Comparison of ENCODE assay signal across 17 cellular contexts in the genomic region with DNA sequence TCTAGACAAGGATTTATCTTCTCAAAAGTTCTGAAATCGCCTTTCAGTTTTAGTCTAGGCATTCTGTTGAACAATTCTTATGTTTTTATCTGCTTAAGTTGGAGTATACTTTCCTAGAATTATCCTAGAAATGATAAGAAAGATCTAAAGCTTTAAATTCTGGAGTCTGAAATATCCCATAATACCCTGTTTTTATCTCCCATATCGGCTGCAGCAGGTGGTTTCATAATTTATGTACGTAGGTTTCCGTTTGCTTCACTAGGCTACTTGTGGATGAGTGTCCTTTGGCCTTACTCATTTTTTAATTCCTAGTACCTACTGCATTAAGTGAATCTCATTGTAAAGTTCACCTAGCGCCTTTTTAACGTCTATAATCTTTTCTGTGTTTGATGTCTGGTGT.
"Had no signal": no experiment of that assay in that cellular context is flagged by ENCODE, and none has a peak within 500 bp of the region (broad histone marks: within the 10 kb centered on the region; RNA-seq: fewer than 3 reads in every experiment).

No MANE protein-coding gene starts in this region.

- H3K27ac Mint-ChIP-seq: activated naive CD8-positive, alpha-beta T cell treated with anti-CD3 and anti-CD28 coated beads, Interleukin-2, amount 10 ng/mL, durations not matched to agents 7 days and 5 days; progenitor cell of endocrine pancreas; type B pancreatic cell; WTC11 had no signal

- H3K27me3 Mint-ChIP-seq: activated naive CD8-positive, alpha-beta T cell treated with anti-CD3 and anti-CD28 coated beads, Interleukin-2, amount 10 ng/mL, durations not matched to agents 7 days and 5 days; brain; effector memory CD8-positive, alpha-beta T cell; progenitor cell of endocrine pancreas; type B pancreatic cell had no signal

- H3K27me3 ChIP-seq: esophagus squamous epithelium, testis had no signal

- H3K4me3 Mint-ChIP-seq: activated naive CD8-positive, alpha-beta T cell treated with anti-CD3 and anti-CD28 coated beads, Interleukin-2, amount 10 ng/mL, durations not matched to agents 7 days and 5 days; brain; effector memory CD8-positive, alpha-beta T cell; neural crest cell; type B pancreatic cell; WTC11 had no signal

- H3K4me1 Mint-ChIP-seq: neural crest cell had no signal

- H3K27ac ChIP-seq: esophagus squamous epithelium, testis had no signal

- ATAC-seq: effector memory CD8-positive, alpha-beta T cell; left ventricle myocardium superior; WTC11 had no signal

- H3K36me3 Mint-ChIP-seq: WTC11 had no signal

- H3K9me3 ChIP-seq: esophagus squamous epithelium, testis had no signal

- DNase-seq: activated CD4-positive, alpha-beta T cell treated with anti-CD3 and anti-CD28 coated beads for 48 hours; activated effector memory CD4-positive, alpha-beta T cell treated with Interleukin-2 at 50 U/mL for 16 hours; activated naive CD8-positive, alpha-beta T cell treated with anti-CD3 and anti-CD28 coated beads, Interleukin-2, amount 10 ng/mL, durations not matched to agents 7 days and 5 days; anterior cingulate cortex; caudate nucleus; effector memory CD8-positive, alpha-beta T cell; esophagus squamous epithelium; left ventricle myocardium superior; stimulated activated CD4-positive, alpha-beta T cell treated with anti-CD3 and anti-CD28 coated beads, Interleukin-12 subunit alpha, Interleukin-12 subunit beta, amount 100 ng/mL, for 4 hours; stimulated activated CD4-positive, alpha-beta T cell treated with anti-CD3 and anti-CD28 coated beads, Interleukin-2, amount 100 ng/mL, for 24 hours; SW 1271; testis had no signal
